8 cellular contexts compared by ENCODE assay signal in genomic region chr7:101162551-101163280, GRCh38. TPM values are rescaled to one million over a fixed set of nuclear protein-coding genes. Genes with fewer than 3 reads are reported as not detected.
A peak's percentile ranks its signal among the peaks of the same experiment; 100 is the strongest.
DNase-seq lines count a peak whose midpoint lies in the region; ATAC-seq and TF ChIP-seq lines count a peak whose summit lies in the region.

No MANE protein-coding gene starts in this region.

- H3K4me1 ChIP-seq in HUES48 (ENCODE audit: control insufficient read depth, insufficient read depth, low read length): peaks cover 39% of the 10 kb centered on the region

- ATAC-seq in natural killer cell (no peak), GM19324 (IDR thresholded peaks at IDR 0.05; ENCODE audit: low FRiP score, unreplicated experiment) (no peak)

- H3K36me3 ChIP-seq in HUES48 (ENCODE audit: control insufficient read depth, insufficient read depth, low read length): peaks cover 5% of the 10 kb centered on the region; the same call in 1 of the 2 replicates

- intact Hi-C loops in natural killer cell (cut with micrococcal nuclease): no loop called here

- H3K27me3 Mint-ChIP-seq in natural killer cell (ENCODE audit: low read depth in 2 of 2): peaks cover 20 to 29% of the 10 kb centered on the region in 2 donors

- H3K9me3 ChIP-seq in HUES48 (ENCODE audit: control insufficient read depth, insufficient read depth, low read length): no peaks in the 10 kb centered on the region

- H3K27ac ChIP-seq in HUES48 (ENCODE audit: low read depth, low read length): peak overlapping the region; percentile 88

- DNase-seq in DMS 273 treated with DMSO at 0.1 percent for 48 hours (lab: John Stamatoyannopoulos, UW): peak; percentile 47
- peak; percentile 59 for DNase-seq in RPMI7951 (ENCODE audit: low read depth)
- DNase-seq in ecto neural progenitor cell (ENCODE audit: low spot score): peak; percentile 81
- DNase-seq in natural killer cell: no peak
- DNase-seq in activated CD8-positive, alpha-beta memory T cell treated with anti-CD3 and anti-CD28 coated beads, Interleukin-2, amount 50 U/mL, for 48 hours: no peak
- no peak for DNase-seq in DMS114 treated with DMSO at 0.1 percent for 48 hours (lab: John Stamatoyannopoulos, UW; ENCODE audit: unreplicated experiment)

- no peak for TF ChIP-seq CTCF in natural killer cell (IDR thresholded peaks at IDR 0.05)

- H3K27ac Mint-ChIP-seq in natural killer cell: no peak overlapping the region

- H3K36me3 Mint-ChIP-seq in natural killer cell: no peaks in the 10 kb centered on the region

- H3K9me3 Mint-ChIP-seq in natural killer cell: no peaks in the 10 kb centered on the region

- peak overlapping the region; percentile 87 for H3K4me3 Mint-ChIP-seq in natural killer cell

- H3K4me3 ChIP-seq in HUES48 (ENCODE audit: low read depth, low read length): peak overlapping the region; percentile 67

- peaks cover 45% of the 10 kb centered on the region for H3K27me3 ChIP-seq in HUES48 (ENCODE audit: control insufficient read depth, insufficient read depth, low read length)

- no peak overlapping the region; the same call in none of the 2 replicates for H3K9ac ChIP-seq in HUES48 (ENCODE audit: low read depth, low read length)

- H3K4me1 Mint-ChIP-seq in natural killer cell: peaks cover 12 to 26% of the 10 kb centered on the region in 2 donors

RNA-seq across cellular contexts. Expression of gene VGF, which starts 2.7 kb away (rescaled TPM):
- 0.12 and 0.59 TPM in 2 replicates for total RNA-seq in RPMI7951 (2014; rRNA removed; shearing (Covaris generic))
- not detected for total RNA-seq in natural killer cell

RNA-seq across cellular contexts. Expression of gene AP1S1, which starts 8.4 kb away (rescaled TPM):
- 135 and 162 TPM in 2 replicates for total RNA-seq in RPMI7951 (2014; rRNA removed; shearing (Covaris generic))
- total RNA-seq in natural killer cell: 1 to 10 TPM; 4.3 to 7.0 (median 5.0) TPM

RNA-seq across cellular contexts. Expression of gene NAT16, which starts 17.4 kb away (rescaled TPM):
- not detected in 2 replicates for total RNA-seq in RPMI7951 (2014; rRNA removed; shearing (Covaris generic))
- not detected for total RNA-seq in natural killer cell

RNA-seq across cellular contexts. Expression of gene SERPINE1, which starts 35.8 kb away (rescaled TPM):
- total RNA-seq in RPMI7951 (2014; rRNA removed; shearing (Covaris generic)): 221 and 238 TPM in 2 replicates
- 1 to 10 TPM in 2 of 3 donors, under 1 TPM in 1; 0.48 to 5.5 (median 1.1) TPM for total RNA-seq in natural killer cell

RNA-seq across cellular contexts. Expression of gene MOGAT3, which starts 38.1 kb away (rescaled TPM):
- total RNA-seq in RPMI7951 (2014; rRNA removed; shearing (Covaris generic)): not detected in 2 replicates
- not detected for total RNA-seq in natural killer cell

Comparison
In these comparisons a context has a peak if more than half of its experiments do, and no peak if none do; other contexts are left out.
1. DNase-seq: peak in DMS 273 treated with DMSO at 0.1 percent for 48 hours (single experiment), RPMI7951 (single experiment) and ecto neural progenitor cell (single experiment); none in natural killer cell (single experiment), activated CD8-positive, alpha-beta memory T cell treated with anti-CD3 and anti-CD28 coated beads, Interleukin-2, amount 50 U/mL, for 48 hours (single experiment) and DMS114 treated with DMSO at 0.1 percent for 48 hours (single experiment).
2. RNA of gene AP1S1, which starts 8.4 kb away (total RNA-seq): 135 to 162 TPM in RPMI7951; 4.3 to 7.0 TPM in natural killer cell; every median in the first group is over 10 times any median in the second.